In genomic region chr11:20647976-20648565, GRCh38 we compare ENCODE assay signal across 1 cellular context.
TF ChIP-seq lines count a peak whose summit lies in the region.

No MANE protein-coding gene starts in this region.

TF ChIP-seq in HepG2, 621 proteins besides CTCF, POLR2A, EP300 and RAD21 (continued from another document):
- TF ChIP-seq AFF4 (CRISPR knock-in tag; IDR thresholded peaks at IDR 0.05) (no peak), FUBP1 (CRISPR knock-in tag; IDR thresholded peaks at IDR 0.05; ENCODE audit: borderline replicate concordance) (no peak), HNRNPUL1 (IDR thresholded peaks at IDR 0.05; ENCODE audit: low read depth, low read length) (no peak), SMC3 (IDR thresholded peaks at IDR 0.05; ENCODE audit: low read length) (peak; percentile 50), RORA (CRISPR knock-in tag; IDR thresholded peaks at IDR 0.05) (no peak), TRIM24 (CRISPR knock-in tag; IDR thresholded peaks at IDR 0.05) (no peak), KDM5B (CRISPR knock-in tag; IDR thresholded peaks at IDR 0.05; ENCODE audit: borderline replicate concordance) (no peak), EEA1 (CRISPR knock-in tag; IDR thresholded peaks at IDR 0.05; ENCODE audit: borderline replicate concordance) (no peak), ZNF670 (CRISPR knock-in tag; IDR thresholded peaks at IDR 0.05; ENCODE audit: borderline replicate concordance) (no peak), ERF (CRISPR knock-in tag; IDR thresholded peaks at IDR 0.05) (0 out of 2 replicates have a peak, but pooled peaks have one; percentile 21), ZSCAN5A (CRISPR knock-in tag; IDR thresholded peaks at IDR 0.05; ENCODE audit: borderline replicate concordance) (no peak), YEATS2 (CRISPR knock-in tag; IDR thresholded peaks at IDR 0.05; ENCODE audit: borderline replicate concordance) (no peak), PHF21A (CRISPR knock-in tag; IDR thresholded peaks at IDR 0.05) (no peak), THAP8 (CRISPR knock-in tag; IDR thresholded peaks at IDR 0.05; ENCODE audit: borderline replicate concordance) (no peak)
TF ChIP-seq in HepG2: peak in this region for 4.
